ENCODE assay signal across 13 cellular contexts in the genomic region with DNA sequence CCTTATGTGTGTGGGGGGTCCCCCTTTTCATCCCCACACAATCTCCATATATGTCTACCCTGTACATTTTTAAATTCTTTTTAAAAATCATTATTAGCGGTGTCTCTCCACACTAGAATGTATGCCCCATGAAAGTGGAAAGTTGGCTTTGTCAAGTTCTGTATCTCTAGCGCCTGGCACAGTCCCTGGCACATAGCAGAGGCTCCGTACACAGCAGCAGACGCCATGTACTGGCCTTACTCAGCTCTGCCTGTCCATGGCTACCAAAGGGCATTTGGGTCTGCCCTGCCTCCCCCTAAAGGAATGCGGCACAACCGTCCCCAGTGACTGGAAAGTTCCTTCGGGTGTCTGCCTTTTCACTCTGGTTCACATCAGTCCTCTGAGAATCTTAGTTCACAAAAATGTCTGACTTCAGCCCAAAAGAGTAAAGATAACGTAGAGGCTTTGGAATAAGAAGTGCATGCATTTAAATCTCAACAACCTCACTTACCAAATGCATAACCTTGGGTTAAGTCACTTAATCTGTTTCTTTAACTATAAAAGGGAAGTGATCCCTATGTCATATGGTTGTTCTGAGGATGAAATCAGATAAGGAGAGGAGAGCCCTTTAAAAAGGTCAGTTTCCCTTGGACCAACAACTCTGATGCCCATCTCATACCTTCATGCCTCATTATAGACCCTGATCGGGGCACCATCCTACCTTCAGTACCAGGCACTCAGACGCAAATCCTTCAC.
A peak's percentile ranks its signal among the peaks of the same experiment; 100 is the strongest.
DNase-seq lines count a peak whose midpoint lies in the region; ATAC-seq and TF ChIP-seq lines count a peak whose summit lies in the region.
"Had no signal": no experiment of that assay in that cellular context is flagged by ENCODE, and none has a peak within 500 bp of the region (broad histone marks: within the 10 kb centered on the region; RNA-seq: fewer than 3 reads in every experiment).

No MANE protein-coding gene starts in this region.

- no peaks in the 10 kb centered on the region for H3K9me3 ChIP-seq in DND-41 (ENCODE audit: insufficient read depth, low read length, severe bottlenecking)
- H3K9me3 ChIP-seq in left lung = no peaks in the 10 kb centered on the region
- H3K9me3 ChIP-seq: HAP-1, pancreas had no signal

- H3K9ac ChIP-seq in DND-41 (ENCODE audit: low read depth, low read length) = no peak overlapping the region

- peaks cover 97% of the 10 kb centered on the region for H3K36me3 Mint-ChIP-seq in activated B cell treated with CpG ODN at 0.5 μM for 24 hours (ENCODE audit: low read depth)
- peaks cover 77% of the 10 kb centered on the region for H3K36me3 Mint-ChIP-seq in stimulated activated effector memory CD8-positive, alpha-beta T cell treated with anti-CD3 and anti-CD28 coated beads, Interleukin-12 subunit alpha, Interleukin-12 subunit beta, amount 100 ng/mL, for 72 hours

- H3K4me1 ChIP-seq in DND-41 (ENCODE audit: insufficient read depth, low read length) = no peaks in the 10 kb centered on the region
- H3K4me1 ChIP-seq in left lung = peaks cover 25 to 99% of the 10 kb centered on the region in 2 donors

- no peak overlapping the region for H3K4me3 Mint-ChIP-seq in activated B cell treated with CpG ODN at 0.5 μM for 24 hours
- H3K4me3 Mint-ChIP-seq in stimulated activated effector memory CD8-positive, alpha-beta T cell treated with anti-CD3 and anti-CD28 coated beads, Interleukin-12 subunit alpha, Interleukin-12 subunit beta, amount 100 ng/mL, for 72 hours = no peak overlapping the region
- H3K4me3 Mint-ChIP-seq: CD8-positive, alpha-beta memory T cell had no signal

- H3K27me3 Mint-ChIP-seq in activated B cell treated with CpG ODN at 0.5 μM for 24 hours = no peaks in the 10 kb centered on the region
- H3K27me3 Mint-ChIP-seq: CD8-positive, alpha-beta memory T cell had no signal

- DNase-seq in DND-41 (no peak), activated B cell treated with CpG ODN at 0.5 μM for 24 hours (no peak), left ventricle myocardium superior (no peak), NCI-H524 (lab: John Stamatoyannopoulos, UW) (no peak), left lung (no peak)
- DNase-seq in stimulated activated effector memory CD8-positive, alpha-beta T cell treated with anti-CD3 and anti-CD28 coated beads, Interleukin-12 subunit alpha, Interleukin-12 subunit beta, amount 100 ng/mL, for 72 hours (ENCODE audit: low spot score in 2 of 2) = no peak
- DNase-seq: CD8-positive, alpha-beta memory T cell; KG1; RPMI8226 had no signal

- H2AFZ ChIP-seq in DND-41 (ENCODE audit: low read depth, low read length) = no peak overlapping the region

- no peak for TF ChIP-seq CTCF in DND-41 (IDR thresholded peaks at IDR 0.05; ENCODE audit: borderline replicate concordance, extremely low read depth, low read length, poor library complexity, severe bottlenecking)
- TF ChIP-seq CTCF in activated B cell treated with CpG ODN at 0.5 μM for 24 hours (IDR thresholded peaks at IDR 0.05) = no peak
- TF ChIP-seq CTCF in left lung (IDR thresholded peaks at IDR 0.05) = no peak

- H4K20me1 ChIP-seq in DND-41 (ENCODE audit: insufficient read depth, low read length) = peaks cover 92% of the 10 kb centered on the region

- no peaks in the 10 kb centered on the region for H3K27me3 ChIP-seq in DND-41 (ENCODE audit: insufficient read depth, low read length, poor library complexity)
- no peaks in the 10 kb centered on the region for H3K27me3 ChIP-seq in left lung
- H3K27me3 ChIP-seq: pancreas had no signal

- H3K79me2 ChIP-seq in DND-41 (ENCODE audit: insufficient read depth, low read length) = peaks cover 86% of the 10 kb centered on the region

- POLR2A ChIA-PET in activated B cell treated with CpG ODN at 0.5 μM for 24 hours (lab: Charles Lee) = interaction anchor here (0.6 to 8.7 kb wide), 4 partner anchors 10 to 129 kb away, joined by 3 to 73 read pairs (median 4); no protein-coding TSS in a partner anchor

- ATAC-seq in DND-41 (ENCODE audit: insufficient read depth, low read depth) (no peak), activated B cell treated with CpG ODN at 0.5 μM for 24 hours (ENCODE audit: low read depth) (no peak), left ventricle myocardium superior (peak; percentile 15), HG03039 (IDR thresholded peaks at IDR 0.05; ENCODE audit: unreplicated experiment) (no peak), HG02852 (IDR thresholded peaks at IDR 0.05; ENCODE audit: unreplicated experiment) (no peak), left lung (no peak)
- ATAC-seq in stimulated activated effector memory CD8-positive, alpha-beta T cell treated with anti-CD3 and anti-CD28 coated beads, Interleukin-12 subunit alpha, Interleukin-12 subunit beta, amount 100 ng/mL, for 72 hours = no peak

- H3K27ac Mint-ChIP-seq in activated B cell treated with CpG ODN at 0.5 μM for 24 hours = peak overlapping the region; percentile 54
- peak overlapping the region; percentile 85 for H3K27ac Mint-ChIP-seq in stimulated activated effector memory CD8-positive, alpha-beta T cell treated with anti-CD3 and anti-CD28 coated beads, Interleukin-12 subunit alpha, Interleukin-12 subunit beta, amount 100 ng/mL, for 72 hours

- peaks cover 90% of the 10 kb centered on the region for H3K4me1 Mint-ChIP-seq in activated B cell treated with CpG ODN at 0.5 μM for 24 hours
- peaks cover 76% of the 10 kb centered on the region for H3K4me1 Mint-ChIP-seq in stimulated activated effector memory CD8-positive, alpha-beta T cell treated with anti-CD3 and anti-CD28 coated beads, Interleukin-12 subunit alpha, Interleukin-12 subunit beta, amount 100 ng/mL, for 72 hours

- CTCF ChIA-PET in activated B cell treated with CpG ODN at 0.5 μM for 24 hours (lab: Charles Lee) = interaction anchor here (1.2 to 3.2 kb wide), 6 partner anchors 9 to 60 kb away, joined by 5 to 17 read pairs (median 10); no protein-coding TSS in a partner anchor

- no peaks in the 10 kb centered on the region for H3K9me3 Mint-ChIP-seq in activated B cell treated with CpG ODN at 0.5 μM for 24 hours
- H3K9me3 Mint-ChIP-seq in stimulated activated effector memory CD8-positive, alpha-beta T cell treated with anti-CD3 and anti-CD28 coated beads, Interleukin-12 subunit alpha, Interleukin-12 subunit beta, amount 100 ng/mL, for 72 hours = no peaks in the 10 kb centered on the region
- H3K9me3 Mint-ChIP-seq: CD8-positive, alpha-beta memory T cell had no signal

- intact Hi-C loops in activated B cell treated with CpG ODN at 0.5 μM for 24 hours (cut with micrococcal nuclease) = no loop called here
- intact Hi-C loops in left ventricle myocardium superior (cut with micrococcal nuclease) = no loop called here
- intact Hi-C loops in left lung (cut with DNase I) = no loop called here

- peaks cover 99% of the 10 kb centered on the region for H3K36me3 ChIP-seq in DND-41 (ENCODE audit: insufficient read depth, low read length)
- H3K36me3 ChIP-seq in left lung = peaks cover 0 to 90% of the 10 kb centered on the region in 2 donors

- no peak overlapping the region for H3K4me3 ChIP-seq in DND-41 (ENCODE audit: low read depth in 1 of 2, low read length in 2 of 2)
- H3K4me3 ChIP-seq in left lung = no peak overlapping the region
- H3K4me3 ChIP-seq: HAP-1 had no signal

- no peak overlapping the region for H3K4me2 ChIP-seq in DND-41 (ENCODE audit: insufficient read depth, low read length)

- H3K27ac ChIP-seq in DND-41 (ENCODE audit: low read length) (peak overlapping the region; percentile 43; the same call in 1 of the 2 replicates), left lung (peak overlapping the region in 1 of 2 donors; percentile 64)
